In the genomic region with DNA sequence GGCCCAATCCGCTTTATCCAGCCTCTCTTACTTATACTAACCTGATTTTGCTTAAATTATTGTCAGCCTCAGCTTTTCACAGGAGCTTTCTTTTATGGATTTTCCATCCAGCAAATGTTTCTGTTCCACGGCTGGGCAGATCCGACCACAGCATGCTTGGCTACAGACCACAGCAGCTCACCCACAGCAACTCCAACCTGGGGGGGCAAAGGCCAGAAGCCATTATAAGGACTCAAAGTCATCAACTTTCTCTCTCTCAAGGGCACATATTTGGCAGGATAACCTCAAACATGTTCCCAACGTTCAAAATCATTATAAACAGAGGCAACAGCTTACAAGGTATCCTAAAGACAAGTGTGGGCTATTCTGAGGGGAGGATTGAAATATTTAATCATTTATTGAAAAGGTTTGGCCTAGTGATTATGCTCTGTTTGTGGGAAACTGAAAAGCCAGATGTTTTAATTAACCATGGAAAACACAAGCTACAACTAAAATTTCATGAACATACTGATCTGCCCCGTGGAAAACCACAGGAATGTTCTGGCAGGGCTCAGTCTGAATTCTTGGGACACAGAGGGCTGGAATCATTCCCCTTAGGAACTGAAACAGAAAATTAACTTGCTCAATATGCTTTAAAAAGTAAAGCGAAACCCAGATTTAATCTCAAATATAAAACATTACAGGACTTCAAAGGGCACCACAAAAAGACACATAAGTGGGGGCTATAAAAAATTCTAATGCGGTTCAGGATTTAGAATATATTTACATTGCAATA, we compare ENCODE assay signal across 9 cellular contexts.
DNase-seq lines count a peak whose midpoint lies in the region; ATAC-seq and TF ChIP-seq lines count a peak whose summit lies in the region.
"Had no signal": no experiment of that assay in that cellular context is flagged by ENCODE, and none has a peak within 500 bp of the region (broad histone marks: within the 10 kb centered on the region; RNA-seq: fewer than 3 reads in every experiment).

No MANE protein-coding gene starts in this region.

- H3K27me3 ChIP-seq in osteoblast (ENCODE audit: insufficient read depth, low read length), result no peaks in the 10 kb centered on the region

- H3K4me3 ChIP-seq in fibroblast of pulmonary artery (replicated peaks; ENCODE audit: low read depth, low read length) (peak overlapping the region; percentile 29), osteoblast (ENCODE audit: insufficient read depth, low read length) (peak overlapping the region; percentile 36)

- peak overlapping the region; percentile 91 for H3K27ac ChIP-seq in osteoblast (ENCODE audit: low read depth, low read length)

- peaks cover 67% of the 10 kb centered on the region for H3K4me1 ChIP-seq in osteoblast (ENCODE audit: insufficient read depth, low read length)

- in situ Hi-C loops in SK-MEL-5 (cut with HindIII; ENCODE audit: low pct_unique_long_range_greater_than_20kb, low sequenced_read_pairs), result no loop called here

- H2AFZ ChIP-seq in osteoblast (ENCODE audit: low read length), result no peak overlapping the region

- peaks cover 60% of the 10 kb centered on the region for H3K79me2 ChIP-seq in osteoblast (ENCODE audit: insufficient read depth, low read length)

- peak overlapping the region; percentile 68 for H3K4me2 ChIP-seq in osteoblast (ENCODE audit: insufficient read depth, low read length)

- ATAC-seq in HG02938 (IDR thresholded peaks at IDR 0.05; ENCODE audit: unreplicated experiment), result no peak
- no peak for ATAC-seq in HG03520 (IDR thresholded peaks at IDR 0.05; ENCODE audit: unreplicated experiment)
- ATAC-seq: activated naive CD8-positive, alpha-beta T cell treated with anti-CD3 and anti-CD28 coated beads, Interleukin-2, amount 50 U/mL, for 24 hours had no signal

- peaks cover 13% of the 10 kb centered on the region for H3K36me3 ChIP-seq in osteoblast (ENCODE audit: insufficient read depth, low read length)

- no peaks in the 10 kb centered on the region for H3K9me3 ChIP-seq in osteoblast (ENCODE audit: low read depth, low read length)

- TF ChIP-seq CTCF in fibroblast of pulmonary artery (IDR thresholded peaks at IDR 0.05; ENCODE audit: low read length, missing control alignments) (no peak), osteoblast (IDR thresholded peaks at IDR 0.05; ENCODE audit: extremely low read depth, low read depth, low read length) (no peak)

- no peaks in the 10 kb centered on the region for H4K20me1 ChIP-seq in osteoblast (ENCODE audit: insufficient read depth, low read length)

- peak; percentile 86 for DNase-seq in AG08395 (ENCODE audit: low spot score)
- peak; percentile 46 for DNase-seq in SK-MEL-5 (ENCODE audit: low read depth, low spot score)
- peak; percentile 96 for DNase-seq in fibroblast of pulmonary artery (ENCODE audit: low read depth)
- peak; percentile 78 for DNase-seq in osteoblast (ENCODE audit: insufficient read length, low spot score, missing footprints)
- no peak for DNase-seq in DMS53 treated with DMSO at 0.1 percent for 48 hours (lab: John Stamatoyannopoulos, UW; ENCODE audit: unreplicated experiment)
- DNase-seq in retina, result no peak
- DNase-seq: activated naive CD8-positive, alpha-beta T cell treated with anti-CD3 and anti-CD28 coated beads, Interleukin-2, amount 50 U/mL, for 24 hours had no signal

Comparison
In these comparisons a context has a peak if more than half of its experiments do, and no peak if none do; other contexts are left out.
1. DNase-seq: peak in AG08395 (single experiment), SK-MEL-5 (single experiment), fibroblast of pulmonary artery (single experiment) and osteoblast (single experiment); none in DMS53 treated with DMSO at 0.1 percent for 48 hours (single experiment) and retina (single experiment).